In genomic region chr2:173926875-173927274, GRCh38 we compare ENCODE assay signal across 25 cellular contexts.
"Had no signal": no experiment of that assay in that cellular context is flagged by ENCODE, and none has a peak within 500 bp of the region (broad histone marks: within the 10 kb centered on the region; RNA-seq: fewer than 3 reads in every experiment).

No MANE protein-coding gene starts in this region.

- H3K9me3 Mint-ChIP-seq: activated CD4-positive, alpha-beta memory T cell treated with anti-CD3 and anti-CD28 coated beads, Interleukin-2, amount 10 ng/mL, durations not matched to agents 7 days and 5 days; activated CD4-positive, alpha-beta T cell treated with anti-CD3 and anti-CD28 coated beads, Interleukin-2, amount 10 ng/mL, durations not matched to agents 24 days and 14 days; dendritic cell treated with granulocyte-macrophage colony-stimulating factor and Interleukin-4, amounts not matched to agents 40 ng/mL and 50 ng/mL, for 4 days; immature natural killer cell; stimulated activated naive CD8-positive, alpha-beta T cell treated with anti-CD3 and anti-CD28 coated beads, Interleukin-15, Interleukin-2, amounts not matched to agents 100 ng/mL and 50 ng/mL, for 24 hours had no signal

- ATAC-seq: body of pancreas, foreskin keratinocyte, left lobe of liver, lower lobe of right lung, mucosa of descending colon, pancreas, psoas muscle, T-helper 17 cell had no signal

- H3K27me3 Mint-ChIP-seq: activated CD4-positive, alpha-beta memory T cell treated with anti-CD3 and anti-CD28 coated beads, Interleukin-2, amount 10 ng/mL, durations not matched to agents 7 days and 5 days; activated CD4-positive, alpha-beta T cell treated with anti-CD3 and anti-CD28 coated beads, Interleukin-2, amount 10 ng/mL, durations not matched to agents 24 days and 14 days; dendritic cell treated with granulocyte-macrophage colony-stimulating factor and Interleukin-4, amounts not matched to agents 40 ng/mL and 50 ng/mL, for 4 days; stimulated activated naive CD8-positive, alpha-beta T cell treated with anti-CD3 and anti-CD28 coated beads, Interleukin-15, Interleukin-2, amounts not matched to agents 100 ng/mL and 50 ng/mL, for 24 hours; T-helper 17 cell had no signal

- H3K27me3 ChIP-seq: body of pancreas, cardiac muscle cell, foreskin keratinocyte, pancreas, right atrium auricular region, thyroid gland had no signal

- H3K27ac ChIP-seq: body of pancreas, cardiac muscle cell, foreskin keratinocyte, lower lobe of right lung, pancreas, psoas muscle, right atrium auricular region, thyroid gland had no signal

- DNase-seq: activated CD4-positive, alpha-beta memory T cell treated with anti-CD3 and anti-CD28 coated beads, Interleukin-2, amount 10 ng/mL, durations not matched to agents 7 days and 5 days; activated CD4-positive, alpha-beta T cell treated with anti-CD3 and anti-CD28 coated beads, Interleukin-2, amount 10 ng/mL, durations not matched to agents 24 days and 14 days; activated CD4-positive, CD25-positive, alpha-beta regulatory T cell; activated naive CD4-positive, alpha-beta T cell treated with Interleukin-2 at 50 U/mL for 16 hours; activated T-cell treated with anti-CD3 and anti-CD28 coated beads, Interleukin-2, amount 50 U/mL, for 1 hour; anterior cingulate cortex; body of pancreas; effector CD4-positive, alpha-beta T cell; foreskin keratinocyte; immature natural killer cell; lower lobe of right lung; mesendoderm; mucosa of descending colon; pancreas; psoas muscle; stimulated activated CD4-positive, alpha-beta T cell treated with anti-CD3 and anti-CD28 coated beads, Interleukin-4, amount 100 ng/mL, for 4 hours; substantia nigra; SW 1271; T-helper 17 cell; thyroid gland had no signal

- H3K36me3 ChIP-seq: cardiac muscle cell, pancreas, right atrium auricular region, thyroid gland had no signal

- H3K4me3 ChIP-seq: body of pancreas, cardiac muscle cell, lower lobe of right lung, mucosa of descending colon, pancreas, psoas muscle, right atrium auricular region, thyroid gland had no signal

- H3K4me3 Mint-ChIP-seq: activated CD4-positive, alpha-beta memory T cell treated with anti-CD3 and anti-CD28 coated beads, Interleukin-2, amount 10 ng/mL, durations not matched to agents 7 days and 5 days; activated CD4-positive, alpha-beta T cell treated with anti-CD3 and anti-CD28 coated beads, Interleukin-2, amount 10 ng/mL, durations not matched to agents 24 days and 14 days; dendritic cell treated with granulocyte-macrophage colony-stimulating factor and Interleukin-4, amounts not matched to agents 40 ng/mL and 50 ng/mL, for 4 days; stimulated activated naive CD8-positive, alpha-beta T cell treated with anti-CD3 and anti-CD28 coated beads, Interleukin-15, Interleukin-2, amounts not matched to agents 100 ng/mL and 50 ng/mL, for 24 hours; T-helper 17 cell had no signal

- H3K27ac Mint-ChIP-seq: activated CD4-positive, alpha-beta memory T cell treated with anti-CD3 and anti-CD28 coated beads, Interleukin-2, amount 10 ng/mL, durations not matched to agents 7 days and 5 days; activated CD4-positive, alpha-beta T cell treated with anti-CD3 and anti-CD28 coated beads, Interleukin-2, amount 10 ng/mL, durations not matched to agents 24 days and 14 days; dendritic cell treated with granulocyte-macrophage colony-stimulating factor and Interleukin-4, amounts not matched to agents 40 ng/mL and 50 ng/mL, for 4 days; stimulated activated naive CD8-positive, alpha-beta T cell treated with anti-CD3 and anti-CD28 coated beads, Interleukin-15, Interleukin-2, amounts not matched to agents 100 ng/mL and 50 ng/mL, for 24 hours had no signal

- H3K9me3 ChIP-seq: body of pancreas, lower lobe of right lung, mucosa of descending colon, pancreas, psoas muscle, right atrium auricular region, thyroid gland had no signal

- H3K4me1 ChIP-seq: foreskin keratinocyte had no signal
